Comparison of ENCODE assay signal across 1 cellular context in the genomic region with DNA sequence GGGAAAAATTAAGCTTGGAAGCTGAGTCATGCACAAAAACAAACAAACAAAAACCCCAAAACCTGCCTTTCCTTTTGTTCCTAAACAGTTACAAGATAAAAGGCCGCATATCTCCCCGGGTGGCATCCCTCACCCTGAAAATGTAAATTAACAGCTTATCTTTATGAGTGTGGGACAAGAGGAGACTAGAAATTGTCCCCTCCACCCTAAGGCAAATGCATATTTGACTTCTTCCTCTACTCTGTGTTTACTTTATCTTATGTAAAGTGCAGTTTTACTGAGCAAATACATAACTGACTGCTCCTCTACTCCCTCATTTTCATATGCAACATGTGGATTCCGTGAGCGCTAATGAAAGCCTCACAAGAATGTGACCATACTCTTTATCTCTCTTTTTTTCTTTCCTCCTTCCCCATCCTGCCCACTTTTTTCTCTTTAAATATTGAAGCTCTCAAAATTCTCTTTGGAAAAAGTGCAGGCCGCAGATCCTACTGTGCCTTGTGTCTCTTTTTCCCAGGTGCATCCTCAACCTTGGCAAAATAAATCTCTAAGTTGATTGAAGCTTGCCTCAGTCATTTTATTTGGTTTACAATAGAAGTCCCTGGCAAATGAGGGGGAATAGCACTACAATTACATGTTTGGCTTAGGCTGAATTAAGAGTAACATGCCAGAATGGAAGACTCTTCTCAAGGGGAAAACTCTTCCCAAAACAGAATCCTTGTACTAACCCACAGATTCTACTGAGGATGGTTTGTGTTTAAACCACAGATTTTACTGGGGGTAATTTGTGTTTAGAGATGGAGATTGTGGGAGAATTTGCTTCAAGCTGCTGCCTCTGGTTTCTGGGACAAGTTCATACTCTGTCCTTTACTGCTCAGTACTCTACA.
TF ChIP-seq lines count a peak whose summit lies in the region.

No MANE protein-coding gene starts in this region.

TF ChIP-seq in HepG2, 621 proteins besides CTCF, POLR2A, EP300 and RAD21 (continued from another document and continues in another):
- peak; percentile 44 for TF ChIP-seq POLR2AphosphoS5 (IDR thresholded peaks at IDR 0.05; ENCODE audit: low read depth, low read length)
- TF ChIP-seq, protein P1, sequence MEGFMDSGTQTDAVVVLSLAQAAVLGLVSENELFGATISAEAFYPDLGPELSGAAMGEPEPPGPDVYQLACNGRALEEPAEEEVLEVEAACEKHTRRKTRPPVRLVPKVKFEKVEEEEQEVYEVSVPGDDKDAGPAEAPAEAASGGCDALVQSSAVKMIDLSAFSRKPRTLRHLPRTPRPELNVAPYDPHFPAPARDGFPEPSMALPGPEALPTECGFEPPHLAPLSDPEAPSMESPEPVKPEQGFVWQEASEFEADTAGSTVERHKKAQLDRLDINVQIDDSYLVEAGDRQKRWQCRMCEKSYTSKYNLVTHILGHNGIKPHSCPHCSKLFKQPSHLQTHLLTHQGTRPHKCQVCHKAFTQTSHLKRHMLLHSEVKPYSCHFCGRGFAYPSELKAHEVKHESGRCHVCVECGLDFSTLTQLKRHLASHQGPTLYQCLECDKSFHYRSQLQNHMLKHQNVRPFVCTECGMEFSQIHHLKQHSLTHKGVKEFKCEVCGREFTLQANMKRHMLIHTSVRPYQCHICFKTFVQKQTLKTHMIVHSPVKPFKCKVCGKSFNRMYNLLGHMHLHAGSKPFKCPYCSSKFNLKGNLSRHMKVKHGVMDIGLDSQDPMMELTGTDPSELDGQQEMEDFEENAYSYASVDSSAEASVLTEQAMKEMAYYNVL (CRISPR knock-in tag; IDR thresholded peaks at IDR 0.05; ENCODE audit: borderline replicate concordance): peak; percentile 92; the same call in 1 of the 2 replicates
- peak; percentile 42; the same call in 1 of the 2 replicates for TF ChIP-seq KLF12 (CRISPR knock-in tag; IDR thresholded peaks at IDR 0.05; ENCODE audit: borderline replicate concordance)
- TF ChIP-seq, protein P2, sequence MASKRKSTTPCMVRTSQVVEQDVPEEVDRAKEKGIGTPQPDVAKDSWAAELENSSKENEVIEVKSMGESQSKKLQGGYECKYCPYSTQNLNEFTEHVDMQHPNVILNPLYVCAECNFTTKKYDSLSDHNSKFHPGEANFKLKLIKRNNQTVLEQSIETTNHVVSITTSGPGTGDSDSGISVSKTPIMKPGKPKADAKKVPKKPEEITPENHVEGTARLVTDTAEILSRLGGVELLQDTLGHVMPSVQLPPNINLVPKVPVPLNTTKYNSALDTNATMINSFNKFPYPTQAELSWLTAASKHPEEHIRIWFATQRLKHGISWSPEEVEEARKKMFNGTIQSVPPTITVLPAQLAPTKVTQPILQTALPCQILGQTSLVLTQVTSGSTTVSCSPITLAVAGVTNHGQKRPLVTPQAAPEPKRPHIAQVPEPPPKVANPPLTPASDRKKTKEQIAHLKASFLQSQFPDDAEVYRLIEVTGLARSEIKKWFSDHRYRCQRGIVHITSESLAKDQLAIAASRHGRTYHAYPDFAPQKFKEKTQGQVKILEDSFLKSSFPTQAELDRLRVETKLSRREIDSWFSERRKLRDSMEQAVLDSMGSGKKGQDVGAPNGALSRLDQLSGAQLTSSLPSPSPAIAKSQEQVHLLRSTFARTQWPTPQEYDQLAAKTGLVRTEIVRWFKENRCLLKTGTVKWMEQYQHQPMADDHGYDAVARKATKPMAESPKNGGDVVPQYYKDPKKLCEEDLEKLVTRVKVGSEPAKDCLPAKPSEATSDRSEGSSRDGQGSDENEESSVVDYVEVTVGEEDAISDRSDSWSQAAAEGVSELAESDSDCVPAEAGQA (IDR thresholded peaks at IDR 0.05; ENCODE audit: low read depth): no peak
- TF ChIP-seq, protein P2 (CRISPR knock-in tag; IDR thresholded peaks at IDR 0.05; ENCODE audit: borderline replicate concordance): peak; percentile 45; the same call in 1 of the 2 replicates
- TF ChIP-seq IKZF1 (IDR thresholded peaks at IDR 0.05): no peak
- TF ChIP-seq CEBPG (CRISPR knock-in tag; IDR thresholded peaks at IDR 0.05): peak; percentile 70
- no peak for TF ChIP-seq POLR2AphosphoS2 (IDR thresholded peaks at IDR 0.05; ENCODE audit: low read depth, low read length)
- TF ChIP-seq HNF4G (IDR thresholded peaks at IDR 0.05; ENCODE audit: borderline replicate concordance, low read depth, low read length): 0 out of 2 replicates have a peak, but pooled peaks have one; percentile 27
- no peak for TF ChIP-seq HNF4G (CRISPR knock-in tag; IDR thresholded peaks at IDR 0.05; ENCODE audit: borderline replicate concordance, low read depth)
- no peak for TF ChIP-seq CEBPB (IDR thresholded peaks at IDR 0.05; ENCODE audit: borderline replicate concordance, low read depth, low read length)
- 0 out of 2 replicates have a peak, but pooled peaks have one; percentile 39 for TF ChIP-seq NFKBIZ (CRISPR knock-in tag; IDR thresholded peaks at IDR 0.05)
- peak; percentile 52 for TF ChIP-seq ZFY (CRISPR knock-in tag; IDR thresholded peaks at IDR 0.05)
- no peak for TF ChIP-seq ZNF629 (CRISPR knock-in tag; conservative IDR thresholded peaks at IDR 0.05)
- peak; percentile 24; the same call in 1 of the 3 replicates for TF ChIP-seq MXI1 (IDR thresholded peaks at IDR 0.05; ENCODE audit: borderline replicate concordance, low read depth, low read length)
- TF ChIP-seq TARDBP (CRISPR knock-in tag; IDR thresholded peaks at IDR 0.05): peak; percentile 79; the same call in 1 of the 2 replicates
- TF ChIP-seq, protein P3, sequence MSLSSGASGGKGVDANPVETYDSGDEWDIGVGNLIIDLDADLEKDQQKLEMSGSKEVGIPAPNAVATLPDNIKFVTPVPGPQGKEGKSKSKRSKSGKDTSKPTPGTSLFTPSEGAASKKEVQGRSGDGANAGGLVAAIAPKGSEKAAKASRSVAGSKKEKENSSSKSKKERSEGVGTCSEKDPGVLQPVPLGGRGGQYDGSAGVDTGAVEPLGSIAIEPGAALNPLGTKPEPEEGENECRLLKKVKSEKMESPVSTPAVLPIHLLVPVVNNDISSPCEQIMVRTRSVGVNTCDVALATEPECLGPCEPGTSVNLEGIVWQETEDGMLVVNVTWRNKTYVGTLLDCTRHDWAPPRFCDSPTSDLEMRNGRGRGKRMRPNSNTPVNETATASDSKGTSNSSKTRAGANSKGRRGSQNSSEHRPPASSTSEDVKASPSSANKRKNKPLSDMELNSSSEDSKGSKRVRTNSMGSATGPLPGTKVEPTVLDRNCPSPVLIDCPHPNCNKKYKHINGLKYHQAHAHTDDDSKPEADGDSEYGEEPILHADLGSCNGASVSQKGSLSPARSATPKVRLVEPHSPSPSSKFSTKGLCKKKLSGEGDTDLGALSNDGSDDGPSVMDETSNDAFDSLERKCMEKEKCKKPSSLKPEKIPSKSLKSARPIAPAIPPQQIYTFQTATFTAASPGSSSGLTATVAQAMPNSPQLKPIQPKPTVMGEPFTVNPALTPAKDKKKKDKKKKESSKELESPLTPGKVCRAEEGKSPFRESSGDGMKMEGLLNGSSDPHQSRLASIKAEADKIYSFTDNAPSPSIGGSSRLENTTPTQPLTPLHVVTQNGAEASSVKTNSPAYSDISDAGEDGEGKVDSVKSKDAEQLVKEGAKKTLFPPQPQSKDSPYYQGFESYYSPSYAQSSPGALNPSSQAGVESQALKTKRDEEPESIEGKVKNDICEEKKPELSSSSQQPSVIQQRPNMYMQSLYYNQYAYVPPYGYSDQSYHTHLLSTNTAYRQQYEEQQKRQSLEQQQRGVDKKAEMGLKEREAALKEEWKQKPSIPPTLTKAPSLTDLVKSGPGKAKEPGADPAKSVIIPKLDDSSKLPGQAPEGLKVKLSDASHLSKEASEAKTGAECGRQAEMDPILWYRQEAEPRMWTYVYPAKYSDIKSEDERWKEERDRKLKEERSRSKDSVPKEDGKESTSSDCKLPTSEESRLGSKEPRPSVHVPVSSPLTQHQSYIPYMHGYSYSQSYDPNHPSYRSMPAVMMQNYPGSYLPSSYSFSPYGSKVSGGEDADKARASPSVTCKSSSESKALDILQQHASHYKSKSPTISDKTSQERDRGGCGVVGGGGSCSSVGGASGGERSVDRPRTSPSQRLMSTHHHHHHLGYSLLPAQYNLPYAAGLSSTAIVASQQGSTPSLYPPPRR (CRISPR knock-in tag; IDR thresholded peaks at IDR 0.05; ENCODE audit: borderline replicate concordance): peak; percentile 94
- no peak for TF ChIP-seq ZFP36 (IDR thresholded peaks at IDR 0.05; ENCODE audit: borderline replicate concordance, low read depth, low read length, partially characterized antibody)
- TF ChIP-seq ZNF792 (CRISPR knock-in tag; IDR thresholded peaks at IDR 0.05): peak; percentile 64; the same call in 1 of the 2 replicates
- TF ChIP-seq MIXL1 (CRISPR knock-in tag; IDR thresholded peaks at IDR 0.05): peak; percentile 88
- 0 out of 2 replicates have a peak, but pooled peaks have one; percentile 41 for TF ChIP-seq ZFP1 (CRISPR knock-in tag; IDR thresholded peaks at IDR 0.05)
- peak; percentile 61; the same call in 1 of the 2 replicates for TF ChIP-seq ZNF652 (CRISPR knock-in tag; IDR thresholded peaks at IDR 0.05; ENCODE audit: borderline replicate concordance, low read depth)
- no peak for TF ChIP-seq IKZF4 (CRISPR knock-in tag; IDR thresholded peaks at IDR 0.05; ENCODE audit: borderline replicate concordance, low read depth, not compliant biosample characterization)
- peak; percentile 57 for TF ChIP-seq HNF4A (CRISPR knock-in tag; IDR thresholded peaks at IDR 0.05)
- peak; percentile 46; the same call in 1 of the 2 replicates for TF ChIP-seq ATF1 (CRISPR knock-in tag; IDR thresholded peaks at IDR 0.05)
- TF ChIP-seq SP5 (CRISPR knock-in tag; IDR thresholded peaks at IDR 0.05; ENCODE audit: borderline replicate concordance, low read depth): peak; percentile 32; the same call in 1 of the 2 replicates
- peak; percentile 91 for TF ChIP-seq ARNTL (CRISPR knock-in tag; IDR thresholded peaks at IDR 0.05)
- TF ChIP-seq, protein P4, sequence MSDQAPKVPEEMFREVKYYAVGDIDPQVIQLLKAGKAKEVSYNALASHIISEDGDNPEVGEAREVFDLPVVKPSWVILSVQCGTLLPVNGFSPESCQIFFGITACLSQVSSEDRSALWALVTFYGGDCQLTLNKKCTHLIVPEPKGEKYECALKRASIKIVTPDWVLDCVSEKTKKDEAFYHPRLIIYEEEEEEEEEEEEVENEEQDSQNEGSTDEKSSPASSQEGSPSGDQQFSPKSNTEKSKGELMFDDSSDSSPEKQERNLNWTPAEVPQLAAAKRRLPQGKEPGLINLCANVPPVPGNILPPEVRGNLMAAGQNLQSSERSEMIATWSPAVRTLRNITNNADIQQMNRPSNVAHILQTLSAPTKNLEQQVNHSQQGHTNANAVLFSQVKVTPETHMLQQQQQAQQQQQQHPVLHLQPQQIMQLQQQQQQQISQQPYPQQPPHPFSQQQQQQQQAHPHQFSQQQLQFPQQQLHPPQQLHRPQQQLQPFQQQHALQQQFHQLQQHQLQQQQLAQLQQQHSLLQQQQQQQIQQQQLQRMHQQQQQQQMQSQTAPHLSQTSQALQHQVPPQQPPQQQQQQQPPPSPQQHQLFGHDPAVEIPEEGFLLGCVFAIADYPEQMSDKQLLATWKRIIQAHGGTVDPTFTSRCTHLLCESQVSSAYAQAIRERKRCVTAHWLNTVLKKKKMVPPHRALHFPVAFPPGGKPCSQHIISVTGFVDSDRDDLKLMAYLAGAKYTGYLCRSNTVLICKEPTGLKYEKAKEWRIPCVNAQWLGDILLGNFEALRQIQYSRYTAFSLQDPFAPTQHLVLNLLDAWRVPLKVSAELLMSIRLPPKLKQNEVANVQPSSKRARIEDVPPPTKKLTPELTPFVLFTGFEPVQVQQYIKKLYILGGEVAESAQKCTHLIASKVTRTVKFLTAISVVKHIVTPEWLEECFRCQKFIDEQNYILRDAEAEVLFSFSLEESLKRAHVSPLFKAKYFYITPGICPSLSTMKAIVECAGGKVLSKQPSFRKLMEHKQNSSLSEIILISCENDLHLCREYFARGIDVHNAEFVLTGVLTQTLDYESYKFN (CRISPR knock-in tag; conservative IDR thresholded peaks at IDR 0.05): peak; percentile 92
- TF ChIP-seq NR2C2 (CRISPR knock-in tag; IDR thresholded peaks at IDR 0.05; ENCODE audit: borderline replicate concordance): 0 out of 2 replicates have a peak, but pooled peaks have one; percentile 23
- TF ChIP-seq NONO (IDR thresholded peaks at IDR 0.05): no peak
- 0 out of 2 replicates have a peak, but pooled peaks have one; percentile 23 for TF ChIP-seq NONO (CRISPR knock-in tag; conservative IDR thresholded peaks at IDR 0.05)
- 0 out of 2 replicates have a peak, but pooled peaks have one; percentile 49 for TF ChIP-seq ZMYM2 (CRISPR knock-in tag; IDR thresholded peaks at IDR 0.05)
- TF ChIP-seq, protein P5, sequence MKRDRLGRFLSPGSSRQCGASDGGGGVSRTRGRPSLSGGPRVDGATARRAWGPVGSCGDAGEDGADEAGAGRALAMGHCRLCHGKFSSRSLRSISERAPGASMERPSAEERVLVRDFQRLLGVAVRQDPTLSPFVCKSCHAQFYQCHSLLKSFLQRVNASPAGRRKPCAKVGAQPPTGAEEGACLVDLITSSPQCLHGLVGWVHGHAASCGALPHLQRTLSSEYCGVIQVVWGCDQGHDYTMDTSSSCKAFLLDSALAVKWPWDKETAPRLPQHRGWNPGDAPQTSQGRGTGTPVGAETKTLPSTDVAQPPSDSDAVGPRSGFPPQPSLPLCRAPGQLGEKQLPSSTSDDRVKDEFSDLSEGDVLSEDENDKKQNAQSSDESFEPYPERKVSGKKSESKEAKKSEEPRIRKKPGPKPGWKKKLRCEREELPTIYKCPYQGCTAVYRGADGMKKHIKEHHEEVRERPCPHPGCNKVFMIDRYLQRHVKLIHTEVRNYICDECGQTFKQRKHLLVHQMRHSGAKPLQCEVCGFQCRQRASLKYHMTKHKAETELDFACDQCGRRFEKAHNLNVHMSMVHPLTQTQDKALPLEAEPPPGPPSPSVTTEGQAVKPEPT (CRISPR knock-in tag; IDR thresholded peaks at IDR 0.05; ENCODE audit: low read depth): no peak
